3 cellular contexts compared by ENCODE assay signal in the genomic region with DNA sequence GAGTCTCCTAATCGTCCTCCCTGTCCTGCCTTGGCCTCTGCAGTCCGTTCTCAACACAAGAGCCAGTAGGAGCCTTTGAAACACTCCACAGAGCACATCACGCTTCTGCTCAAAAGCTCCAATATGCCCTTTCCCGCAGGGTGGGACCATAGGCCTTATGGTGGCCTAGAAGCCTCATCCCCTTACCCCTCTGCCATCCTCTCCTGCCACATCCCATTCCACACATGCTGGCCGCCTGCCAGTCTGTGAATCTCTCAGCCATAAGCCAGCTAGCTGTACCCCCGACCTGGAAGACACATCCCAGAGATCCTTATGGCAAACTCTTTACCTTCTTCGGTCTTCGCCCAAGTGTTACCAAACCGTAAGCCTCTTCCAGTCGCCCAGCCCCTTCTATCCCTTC.
"Had no signal": no experiment of that assay in that cellular context is flagged by ENCODE, and none has a peak within 500 bp of the region (broad histone marks: within the 10 kb centered on the region; RNA-seq: fewer than 3 reads in every experiment).

No MANE protein-coding gene starts in this region.

- H3K4me3 ChIP-seq: GM12878 had no signal

- ATAC-seq: GM12878 had no signal

- DNase-seq: GDM1, GF-D8 had no signal
